Comparison of ENCODE assay signal across 11 cellular contexts in genomic region chr4:161256716-161257115, GRCh38.
DNase-seq lines count a peak whose midpoint lies in the region; FAIRE-seq and TF ChIP-seq lines count a peak whose summit lies in the region.
"Had no signal": no experiment of that assay in that cellular context is flagged by ENCODE, and none has a peak within 500 bp of the region (broad histone marks: within the 10 kb centered on the region; RNA-seq: fewer than 3 reads in every experiment).

No MANE protein-coding gene starts in this region.

- H3K27me3 ChIP-seq in small intestine (ENCODE audit: control insufficient read depth in 2 of 2, insufficient read depth in 2 of 2, low read length in 2 of 2) = no peaks in the 10 kb centered on the region
- H3K27me3 ChIP-seq: Peyer's patch, upper lobe of left lung had no signal

- H3K4me3 ChIP-seq in astrocyte of the spinal cord (ENCODE audit: low read depth, low read length) (no peak overlapping the region), small intestine (ENCODE audit: low read depth in 1 of 2, low read length in 2 of 2) (no peak overlapping the region)
- H3K4me3 ChIP-seq: Peyer's patch, upper lobe of left lung had no signal

- no peaks in the 10 kb centered on the region for H3K9me3 ChIP-seq in small intestine (ENCODE audit: control insufficient read depth, low read depth)

- H3K36me3 ChIP-seq in small intestine (ENCODE audit: control insufficient read depth in 2 of 2, insufficient read depth in 2 of 2, low read length in 2 of 2) = no peaks in the 10 kb centered on the region
- H3K36me3 ChIP-seq: Peyer's patch, upper lobe of left lung had no signal

- no peak overlapping the region for H3K27ac ChIP-seq in small intestine (ENCODE audit: low read depth in 1 of 2, low read length in 1 of 2)
- H3K27ac ChIP-seq: Peyer's patch, upper lobe of left lung had no signal

- WGBS in small intestine, 3 donors = 85 to 91% (median 88%) methylated on average over 4 of the region's 4 CpGs

- FAIRE-seq in small intestine (lab: Jason Lieb, UNC) = no peak

- TF ChIP-seq CTCF in astrocyte of the spinal cord (IDR thresholded peaks at IDR 0.05; ENCODE audit: low read depth, low read length) = peak; percentile 25

- peak; percentile 8 for DNase-seq in NCI-H748 (lab: John Stamatoyannopoulos, UW; ENCODE audit: unreplicated experiment)
- no peak for DNase-seq in NCI-H748 treated with DMSO at 0.1 percent for 48 hours (lab: John Stamatoyannopoulos, UW)
- DNase-seq in NAMALWA (ENCODE audit: low spot score) = peak; percentile 44
- no peak for DNase-seq in astrocyte of the spinal cord (ENCODE audit: low read depth, low spot score)
- DNase-seq in small intestine = peak; percentile 2
- no peak for DNase-seq in stimulated activated CD4-positive, alpha-beta T cell treated with anti-CD3 and anti-CD28 coated beads, Interleukin-15, amount 100 ng/mL, for 24 hours
- no peak for DNase-seq in SW 1271 (lab: John Stamatoyannopoulos, UW)
- DNase-seq in NCI-H226 = no peak
- DNase-seq: activated CD8-positive, alpha-beta memory T cell treated with anti-CD3 and anti-CD28 coated beads for 24 hours; Peyer's patch; upper lobe of left lung had no signal

- H3K4me1 ChIP-seq in small intestine (ENCODE audit: control insufficient read depth in 2 of 2, insufficient read depth in 1 of 2, low read depth in 1 of 2, low read length in 1 of 2) = no peaks in the 10 kb centered on the region
- H3K4me1 ChIP-seq: Peyer's patch, upper lobe of left lung had no signal

- in situ Hi-C loops in astrocyte of the spinal cord (cut with HindIII; ENCODE audit: low sequenced_read_pairs) = no loop called here

Comparison
In these comparisons a context has a peak if more than half of its experiments do, and no peak if none do; other contexts are left out.
1. DNase-seq: peak in NCI-H748 (single experiment), NAMALWA (single experiment) and small intestine (single experiment); none in NCI-H748 treated with DMSO at 0.1 percent for 48 hours (single experiment), astrocyte of the spinal cord (single experiment), stimulated activated CD4-positive, alpha-beta T cell treated with anti-CD3 and anti-CD28 coated beads, Interleukin-15, amount 100 ng/mL, for 24 hours (single experiment), SW 1271 (0 of 2) and NCI-H226 (single experiment).